14 cellular contexts compared by ENCODE assay signal in the genomic region with DNA sequence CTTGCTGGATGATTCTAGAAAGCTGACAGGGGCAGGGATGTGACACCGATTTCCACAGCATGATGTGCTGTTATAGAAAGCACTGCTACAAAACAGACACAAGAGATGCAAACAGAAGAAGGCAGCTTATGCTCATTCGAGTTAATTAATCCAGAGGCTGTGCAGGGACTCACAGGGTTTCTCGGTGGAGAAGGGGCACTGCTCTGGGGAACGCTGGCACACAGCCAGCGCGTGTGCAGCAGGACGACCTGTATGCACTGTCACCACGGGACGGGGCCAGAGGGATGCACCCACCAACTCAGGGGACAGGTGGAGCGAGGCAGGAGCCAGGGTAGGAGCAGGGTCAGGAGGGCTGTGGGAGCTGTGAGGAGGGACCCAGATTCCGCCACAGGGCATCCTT.
DNase-seq lines count a peak whose midpoint lies in the region; ATAC-seq and TF ChIP-seq lines count a peak whose summit lies in the region.
"Had no signal": no experiment of that assay in that cellular context is flagged by ENCODE, and none has a peak within 500 bp of the region (broad histone marks: within the 10 kb centered on the region; RNA-seq: fewer than 3 reads in every experiment).

No MANE protein-coding gene starts in this region.

- intact Hi-C loops in left ventricle myocardium superior (cut with micrococcal nuclease), result no loop called here

- DNase-seq in NCI-H524 (lab: John Stamatoyannopoulos, UW), result peak; percentile 17 to 71
- DNase-seq in NCI-H524 treated with DMSO at 0.1 percent for 48 hours (lab: John Stamatoyannopoulos, UW), result no peak
- peak; percentile 75 for DNase-seq in NCI-H82 (lab: John Stamatoyannopoulos, UW)
- peak; percentile 27 for DNase-seq in left kidney (ENCODE audit: low read depth, low spot score)
- DNase-seq in activated CD4-positive, alpha-beta T cell treated with anti-CD3 and anti-CD28 coated beads for 48 hours, result no peak
- no peak for DNase-seq in omental fat pad (ENCODE audit: low spot score)
- no peak for DNase-seq in left ventricle myocardium superior
- DNase-seq: CD8-positive, alpha-beta memory T cell; MV-4-11; NCI-H146; NCI-H2081 treated with DMSO at 0.1 percent for 48 hours; NCI-H526 treated with DMSO at 0.1 percent for 48 hours; SJCRH30 had no signal

- ATAC-seq in omental fat pad (ENCODE audit: low FRiP score) (no peak), GM18867 (IDR thresholded peaks at IDR 0.05; ENCODE audit: unreplicated experiment) (no peak), left ventricle myocardium superior (no peak)

- no peak for TF ChIP-seq CTCF in omental fat pad (IDR thresholded peaks at IDR 0.05)

Comparison
In these comparisons a context has a peak if more than half of its experiments do, and no peak if none do; other contexts are left out.
1. DNase-seq: peak in NCI-H524 (2 of 2), NCI-H82 (single experiment) and left kidney (single experiment); none in NCI-H524 treated with DMSO at 0.1 percent for 48 hours (single experiment), activated CD4-positive, alpha-beta T cell treated with anti-CD3 and anti-CD28 coated beads for 48 hours (single experiment), omental fat pad (single experiment) and left ventricle myocardium superior (single experiment).